In genomic region chr1:223784541-223784940, GRCh38 we compare ENCODE assay signal across 21 cellular contexts.
"Had no signal": no experiment of that assay in that cellular context is flagged by ENCODE, and none has a peak within 500 bp of the region (broad histone marks: within the 10 kb centered on the region; RNA-seq: fewer than 3 reads in every experiment).

No MANE protein-coding gene starts in this region.

- H3K9me3 ChIP-seq: left lung, mucosa of descending colon, neutrophil, psoas muscle, sigmoid colon, suprapubic skin, tibial nerve, upper lobe of right lung, vagina had no signal

- H3K4me1 ChIP-seq: left lung, psoas muscle, suprapubic skin, tibial nerve had no signal

- H3K9me3 Mint-ChIP-seq: immature natural killer cell; naive thymus-derived CD8-positive, alpha-beta T cell had no signal

- H3K27me3 ChIP-seq: left lung, neutrophil, sigmoid colon, suprapubic skin, tibial nerve, upper lobe of right lung, vagina had no signal

- FAIRE-seq: endometrium, keratinocyte had no signal

- H3K27ac ChIP-seq: left lung, neutrophil, psoas muscle, skin epidermis, suprapubic skin, tibial nerve, upper lobe of right lung had no signal

- H3K4me3 Mint-ChIP-seq: immature natural killer cell; naive thymus-derived CD8-positive, alpha-beta T cell had no signal

- DNase-seq: effector memory CD4-positive, alpha-beta T cell; foreskin fibroblast; immature natural killer cell; left lung; mucosa of descending colon; naive thymus-derived CD8-positive, alpha-beta T cell; psoas muscle; retina; stimulated activated CD4-positive, alpha-beta T cell treated with anti-CD3 and anti-CD28 coated beads, Interleukin-12 subunit alpha, Interleukin-12 subunit beta, amount 100 ng/mL, for 4 hours; stimulated activated naive CD8-positive, alpha-beta T cell treated with anti-CD3 and anti-CD28 coated beads, Interleukin-15, Interleukin-2, amounts not matched to agents 100 U/mL and 50 U/mL, for 24 hours; upper lobe of right lung had no signal

- ATAC-seq: esophagus mucosa; left lung; mucosa of descending colon; naive thymus-derived CD8-positive, alpha-beta T cell; psoas muscle; stimulated activated naive CD8-positive, alpha-beta T cell treated with anti-CD3 and anti-CD28 coated beads, Interleukin-15, Interleukin-2, amounts not matched to agents 100 U/mL and 50 U/mL, for 24 hours; upper lobe of right lung had no signal

- H3K27me3 Mint-ChIP-seq: naive thymus-derived CD8-positive, alpha-beta T cell had no signal

- H3K4me3 ChIP-seq: left lung, lung, mucosa of descending colon, psoas muscle, sigmoid colon, skin epidermis, suprapubic skin, tibial nerve, upper lobe of right lung, vagina had no signal
